28 cellular contexts compared by ENCODE assay signal in genomic region chr5:179572386-179572785, GRCh38.
"Had no signal": no experiment of that assay in that cellular context is flagged by ENCODE, and none has a peak within 500 bp of the region (broad histone marks: within the 10 kb centered on the region; RNA-seq: fewer than 3 reads in every experiment).

No MANE protein-coding gene starts in this region.

- DNase-seq: activated B cell treated with CpG ODN at 0.5 μM for 24 hours; activated CD4-positive, alpha-beta T cell treated with anti-CD3 and anti-CD28 coated beads for 48 hours; activated CD4-positive, alpha-beta T cell treated with anti-CD3 and anti-CD28 coated beads, Interleukin-2, amount 50 U/mL, for 1 hour; activated CD4-positive, alpha-beta T cell treated with anti-CD3 and anti-CD28 coated beads, Interleukin-2, amount 50 U/mL, for 48 hours; activated CD8-positive, alpha-beta memory T cell treated with anti-CD3 and anti-CD28 coated beads, Interleukin-2, amount 50 U/mL, for 48 hours; activated effector memory CD4-positive, alpha-beta T cell treated with anti-CD3 and anti-CD28 coated beads, Interleukin-2, amount 50 U/mL, for 16 hours; activated naive CD4-positive, alpha-beta T cell treated with anti-CD3 and anti-CD28 coated beads for 36 hours; activated naive CD8-positive, alpha-beta T cell treated with anti-CD3 and anti-CD28 coated beads for 36 hours; activated naive CD8-positive, alpha-beta T cell treated with anti-CD3 and anti-CD28 coated beads, Interleukin-2, amount 50 U/mL, for 24 hours; activated T-cell treated with anti-CD3 and anti-CD28 coated beads for 4 hours; activated T-cell treated with anti-CD3 and anti-CD28 coated beads, Interleukin-2, amount 50 U/mL, for 4 hours; adrenal gland; amygdala; aorta; body of pancreas; central memory CD4-positive, alpha-beta T cell; cerebellar nuclear complex; colonic mucosa; effector memory CD4-positive, alpha-beta T cell; endodermal cell; foreskin fibroblast; head of caudate nucleus; SW 1271; T-cell; T1000; WERI-Rb-1 had no signal

- ATAC-seq: activated CD4-positive, CD25-positive, alpha-beta regulatory T cell treated with anti-CD3 and anti-CD28 coated beads, Interleukin-2, amount 50 U/mL, for 24 hours; activated naive CD8-positive, alpha-beta T cell treated with anti-CD3 and anti-CD28 coated beads, Interleukin-2, amount 50 U/mL, for 24 hours; activated T-cell treated with anti-CD3 and anti-CD28 coated beads, Interleukin-2, amount 50 U/mL, for 4 hours; body of pancreas; esophagus mucosa; T-cell had no signal
